ENCODE assay signal across 8 cellular contexts in genomic region chr5:132439521-132440206, GRCh38. TPM values are rescaled to one million over a fixed set of nuclear protein-coding genes. Genes with fewer than 3 reads are reported as not detected.
DNase-seq lines count a peak whose midpoint lies in the region; ATAC-seq and TF ChIP-seq lines count a peak whose summit lies in the region.

No MANE protein-coding gene starts in this region.

- H3K9me3 ChIP-seq in adrenal gland (replicated peaks in 1 of 3) (no peaks in the 10 kb centered on the region), left ventricle myocardium inferior (replicated peaks) (no peaks in the 10 kb centered on the region), WERI-Rb-1 (ENCODE audit: severe bottlenecking) (no peaks in the 10 kb centered on the region), HAP-1 (no peaks in the 10 kb centered on the region)

- TF ChIP-seq CTCF in adrenal gland (IDR thresholded peaks at IDR 0.05), result no peak
- TF ChIP-seq CTCF in left ventricle myocardium inferior (IDR thresholded peaks at IDR 0.05; ENCODE audit: borderline replicate concordance), result no peak
- no peak for TF ChIP-seq CTCF in WERI-Rb-1 (IDR thresholded peaks at IDR 0.05; ENCODE audit: low read depth, low read length)

- peaks cover 8 to 33% of the 10 kb centered on the region in 2 donors for H3K4me1 ChIP-seq in adrenal gland (replicated peaks in 1 of 2)
- peaks cover 99% of the 10 kb centered on the region for H3K4me1 ChIP-seq in left ventricle myocardium inferior
- H3K4me1 ChIP-seq in HAP-1, result peaks cover 2% of the 10 kb centered on the region; the same call in 1 of the 2 replicates

- intact Hi-C loops in adrenal gland (cut with DNase I) (no loop called here), left ventricle myocardium inferior (cut with micrococcal nuclease) (no loop called here)

- H3K4me3 ChIP-seq in adrenal gland (no peak overlapping the region), left ventricle myocardium inferior (peak overlapping the region; percentile 17), WERI-Rb-1 (ENCODE audit: low read depth, low read length) (no peak overlapping the region), HAP-1 (no peak overlapping the region)

- TF ChIP-seq POLR2A in adrenal gland (IDR thresholded peaks at IDR 0.05), result peak in 1 of 2 donors; percentile 28

- no peaks in the 10 kb centered on the region for H3K27me3 ChIP-seq in adrenal gland
- H3K27me3 ChIP-seq in left ventricle myocardium inferior (ENCODE audit: low read depth), result no peaks in the 10 kb centered on the region
- no peaks in the 10 kb centered on the region for H3K27me3 ChIP-seq in WERI-Rb-1 (ENCODE audit: insufficient read depth, low read depth, severe bottlenecking)
- H3K27me3 ChIP-seq in HAP-1 (ENCODE audit: low read depth), result no peaks in the 10 kb centered on the region

- in situ Hi-C loops in HAP-1 (cut with MboI; ENCODE audit: low sequenced_read_pairs), result no loop called here

- WGBS in adrenal gland, 4 donors, result 20 to 29% (median 25%) methylated on average over 7 of the region's 7 CpGs

- DNase-seq in adrenal gland (peak; percentile 66 to 92 (median 87)), left ventricle myocardium inferior (peak; percentile 78), putamen (ENCODE audit: low spot score) (no peak), WERI-Rb-1 (no peak), HAP-1 (ENCODE audit: low spot score in 2 of 2) (no peak)
- DNase-seq in stimulated activated naive CD8-positive, alpha-beta T cell treated with anti-CD3 and anti-CD28 coated beads, Interleukin-15, Interleukin-2, amounts not matched to agents 100 U/mL and 50 U/mL, for 24 hours, result no peak

- H3K36me3 ChIP-seq in adrenal gland (replicated peaks in 1 of 2), result no peaks in the 10 kb centered on the region
- H3K36me3 ChIP-seq in left ventricle myocardium inferior, result no peaks in the 10 kb centered on the region
- H3K36me3 ChIP-seq in WERI-Rb-1, result no peaks in the 10 kb centered on the region
- H3K36me3 ChIP-seq in HAP-1 (replicated peaks), result no peaks in the 10 kb centered on the region

- H3K27ac ChIP-seq in adrenal gland (peak overlapping the region; percentile 37 to 73 (median 60)), left ventricle myocardium inferior (replicated peaks) (peak overlapping the region; percentile 83), WERI-Rb-1 (no peak overlapping the region)

- peak; percentile 35 for ATAC-seq in HG02610 (IDR thresholded peaks at IDR 0.05; ENCODE audit: unreplicated experiment)
- ATAC-seq in stimulated activated naive CD8-positive, alpha-beta T cell treated with anti-CD3 and anti-CD28 coated beads, Interleukin-15, Interleukin-2, amounts not matched to agents 100 U/mL and 50 U/mL, for 24 hours, result peak; percentile 44
- no peak for ATAC-seq in GM21360 (IDR thresholded peaks at IDR 0.05; ENCODE audit: unreplicated experiment)

RNA-seq across cellular contexts. Expression of gene IRF1, which starts 50.9 kb away (rescaled TPM):
- 100 to 1,000 TPM in 1 of 8 donors, 10 to 100 TPM in 7; 12.0 to 116 (median 25.5) TPM for total RNA-seq in adrenal gland
- 10 to 100 TPM in 2 of 3 donors, 1 to 10 TPM in 1; 9.0 to 20.0 (median 10.7) TPM for polyA plus RNA-seq in adrenal gland
- 10.9 TPM for total RNA-seq in left ventricle myocardium inferior

Comparison
In these comparisons a context has a peak if more than half of its experiments do, and no peak if none do; other contexts are left out.
1. DNase-seq: peak in adrenal gland (7 of 7) and left ventricle myocardium inferior (single experiment); none in stimulated activated naive CD8-positive, alpha-beta T cell treated with anti-CD3 and anti-CD28 coated beads, Interleukin-15, Interleukin-2, amounts not matched to agents 100 U/mL and 50 U/mL, for 24 hours (single experiment), putamen (single experiment), WERI-Rb-1 (single experiment) and HAP-1 (0 of 2).